ENCODE assay signal across 8 cellular contexts in the genomic region with DNA sequence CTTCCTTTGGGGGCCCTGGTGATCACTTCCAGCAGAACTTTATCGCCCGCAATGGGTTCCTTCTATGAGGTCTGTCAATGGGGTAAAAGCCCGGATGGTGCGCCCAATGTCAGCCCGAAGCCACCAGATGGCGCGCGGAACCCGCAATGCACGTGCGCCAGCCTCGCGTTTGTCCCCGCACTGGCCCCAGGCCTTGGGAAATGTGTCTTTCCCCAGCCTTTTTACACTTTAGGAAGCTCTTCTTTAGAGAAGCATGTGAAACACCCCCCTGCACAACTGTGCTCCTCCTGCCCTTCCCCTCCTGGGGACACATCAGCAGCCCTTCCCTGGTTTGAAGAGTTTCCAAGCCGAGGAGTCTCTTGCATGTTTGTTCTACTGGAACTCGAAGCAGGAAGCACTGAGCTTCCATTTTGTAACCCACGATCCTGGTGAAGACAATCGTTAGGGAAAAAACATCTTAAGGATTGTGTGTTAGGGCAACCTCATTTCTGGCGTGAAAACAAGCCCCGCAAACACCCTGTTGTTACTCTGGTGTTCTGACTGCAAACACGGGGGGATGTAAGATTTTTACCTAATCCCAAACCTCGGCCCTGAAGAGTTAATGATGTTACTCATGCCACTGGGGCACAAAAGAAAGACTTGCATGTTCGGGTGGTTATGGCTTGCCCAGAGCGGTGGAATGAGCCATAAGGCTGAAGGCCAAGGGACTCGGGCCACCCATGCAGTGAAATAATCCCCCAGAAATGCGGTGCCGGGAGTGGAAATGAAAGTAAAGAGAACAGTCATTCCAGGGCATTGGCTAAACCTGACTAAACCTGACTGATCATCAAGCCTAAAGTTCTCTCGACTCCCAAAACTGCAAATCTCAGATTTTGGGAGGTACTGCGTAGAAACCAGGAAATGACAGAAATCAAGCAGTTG. TPM values are rescaled to one million over a fixed set of nuclear protein-coding genes. Genes with fewer than 3 reads are reported as not detected.
DNase-seq lines count a peak whose midpoint lies in the region; ATAC-seq and TF ChIP-seq lines count a peak whose summit lies in the region.

No MANE protein-coding gene starts in this region.

- intact Hi-C loops in activated CD4-positive, alpha-beta T cell treated with anti-CD3 and anti-CD28 coated beads for 36 hours (cut with DNase I, micrococcal nuclease): loop anchor here (1.0 to 10.0 kb wide), 18 partner anchors 13 to 1003 kb away; partner anchors contain the start of genes B3GALNT2 (in 1 of the 2) and IRF2BP2 (in 1 of the 2)

- DNase-seq in GM12865 (ENCODE audit: low read depth) (peak; percentile 87), NCI-H460 (ENCODE audit: extremely low read depth, low read depth) (peak; percentile 87), cerebellum (ENCODE audit: low spot score) (peak; percentile 87), left lobe of liver (ENCODE audit: low spot score) (peak; percentile 93)
- DNase-seq in activated CD4-positive, alpha-beta T cell treated with anti-CD3 and anti-CD28 coated beads for 36 hours: peak; percentile 93
- peak; percentile 83 to 84 for DNase-seq in stimulated activated CD4-positive, alpha-beta T cell treated with anti-CD3 and anti-CD28 coated beads, Interleukin-1b, Interleukin-23, amount 100 ng/mL, for 4 hours (ENCODE audit: low read depth in 2 of 2)

- H3K4me1 Mint-ChIP-seq in activated CD4-positive, alpha-beta T cell treated with anti-CD3 and anti-CD28 coated beads for 36 hours: peaks cover 76% of the 10 kb centered on the region

- H3K27ac Mint-ChIP-seq in activated CD4-positive, alpha-beta T cell treated with anti-CD3 and anti-CD28 coated beads for 36 hours: peak overlapping the region; percentile 80

- peak; percentile 41 for ATAC-seq in HG03095 (IDR thresholded peaks at IDR 0.05; ENCODE audit: unreplicated experiment)
- ATAC-seq in activated CD4-positive, alpha-beta T cell treated with anti-CD3 and anti-CD28 coated beads for 36 hours: peak; percentile 54
- ATAC-seq in left lobe of liver: peak; percentile 90
- ATAC-seq in GM18870 (IDR thresholded peaks at IDR 0.05; ENCODE audit: unreplicated experiment): no peak

- peak overlapping the region; percentile 38 for H3K4me3 ChIP-seq in GM12865 (ENCODE audit: low read depth, low read length)

- peaks cover 12% of the 10 kb centered on the region for H3K36me3 Mint-ChIP-seq in activated CD4-positive, alpha-beta T cell treated with anti-CD3 and anti-CD28 coated beads for 36 hours (ENCODE audit: low read depth)

- POLR2A ChIA-PET in activated CD4-positive, alpha-beta T cell treated with anti-CD3 and anti-CD28 coated beads for 36 hours (lab: Charles Lee): interaction anchor here (0.6 to 0.9 kb wide), 2 partner anchors 63 to 225 kb away, joined by 4 to 8 read pairs; no protein-coding TSS in a partner anchor

- CTCF ChIA-PET in activated CD4-positive, alpha-beta T cell treated with anti-CD3 and anti-CD28 coated beads for 36 hours (lab: Charles Lee): interaction anchor here (0.6 to 4.5 kb wide), 29 partner anchors 8 to 917 kb away, joined by 3 to 22 read pairs (median 4); partner anchors contain the start of gene IRF2BP2

- H3K27me3 Mint-ChIP-seq in activated CD4-positive, alpha-beta T cell treated with anti-CD3 and anti-CD28 coated beads for 36 hours: peaks cover 3% of the 10 kb centered on the region

- H3K9me3 Mint-ChIP-seq in activated CD4-positive, alpha-beta T cell treated with anti-CD3 and anti-CD28 coated beads for 36 hours (ENCODE audit: low read depth): peaks cover 13% of the 10 kb centered on the region

- no peak overlapping the region for H3K4me3 Mint-ChIP-seq in activated CD4-positive, alpha-beta T cell treated with anti-CD3 and anti-CD28 coated beads for 36 hours

- peak; percentile 92 for TF ChIP-seq CTCF in GM12865 (IDR thresholded peaks at IDR 0.05; ENCODE audit: insufficient read depth, low read depth, low read length, missing control alignments)

RNA-seq across cellular contexts. Expression of gene TARBP1, which starts 20.4 kb away (rescaled TPM):
- 105 and 117 TPM in 2 replicates for total RNA-seq in NCI-H460 (2014; rRNA removed; shearing (Covaris generic))
- polyA plus RNA-seq in NCI-H460 (2014; cell fraction: nucleus; rRNA removed): 94.4 and 224 TPM in 2 replicates
- total RNA-seq in activated CD4-positive, alpha-beta T cell treated with anti-CD3 and anti-CD28 coated beads for 36 hours: 10 to 100 TPM; 37.7 to 41.5 TPM
- 88.7 TPM for total RNA-seq in cerebellum
- total RNA-seq in left lobe of liver: 7.8 TPM
